In the genomic region with DNA sequence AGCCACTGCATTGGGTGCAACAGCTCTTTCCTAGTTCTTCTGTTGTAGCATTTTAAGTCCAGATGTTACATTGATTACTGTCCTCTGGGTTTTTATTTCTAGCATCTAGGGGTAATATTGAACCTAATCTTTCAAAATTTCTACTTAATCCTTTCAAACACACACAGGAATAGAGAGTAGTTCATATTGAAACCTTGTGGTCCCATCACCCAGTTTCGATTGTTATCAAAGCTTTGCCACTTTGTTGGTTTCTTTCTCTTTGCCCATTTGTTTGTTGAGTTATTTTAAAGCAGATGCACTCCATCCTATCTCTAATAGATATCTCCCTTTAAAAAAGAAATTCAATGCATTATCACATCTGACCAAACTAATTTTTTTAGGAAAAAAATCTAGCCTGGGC, we compare ENCODE assay signal across 15 cellular contexts.
DNase-seq lines count a peak whose midpoint lies in the region; ATAC-seq and FAIRE-seq lines count a peak whose summit lies in the region.
"Had no signal": no experiment of that assay in that cellular context is flagged by ENCODE, and none has a peak within 500 bp of the region (broad histone marks: within the 10 kb centered on the region; RNA-seq: fewer than 3 reads in every experiment).

No MANE protein-coding gene starts in this region.

- H3K27ac Mint-ChIP-seq in activated T-cell treated with anti-CD3 and anti-CD28 coated beads, Interleukin-2, amount 50 U/mL, for 72 hours = peak overlapping the region; percentile 95
- H3K27ac Mint-ChIP-seq in activated naive CD4-positive, alpha-beta T cell treated with anti-CD3 and anti-CD28 coated beads, Interleukin-2, amount 50 U/mL, for 72 hours = peak overlapping the region; percentile 83 to 90
- peak overlapping the region; percentile 78 for H3K27ac Mint-ChIP-seq in stimulated activated naive CD8-positive, alpha-beta T cell treated with anti-CD3 and anti-CD28 coated beads, Interleukin-15, Interleukin-2, amounts not matched to agents 100 ng/mL and 50 ng/mL, for 24 hours

- H3K4me3 Mint-ChIP-seq in activated T-cell treated with anti-CD3 and anti-CD28 coated beads, Interleukin-2, amount 50 U/mL, for 72 hours = peak overlapping the region in 1 of 2 donors; percentile 80
- H3K4me3 Mint-ChIP-seq in stimulated activated naive CD8-positive, alpha-beta T cell treated with anti-CD3 and anti-CD28 coated beads, Interleukin-15, Interleukin-2, amounts not matched to agents 100 ng/mL and 50 ng/mL, for 24 hours = peak overlapping the region; percentile 39

- ATAC-seq in activated T-cell treated with anti-CD3 and anti-CD28 coated beads, Interleukin-2, amount 50 U/mL, for 72 hours (replicated peaks in 1 of 2) = no peak
- ATAC-seq in activated naive CD4-positive, alpha-beta T cell treated with anti-CD3 and anti-CD28 coated beads, Interleukin-2, amount 50 U/mL, for 72 hours = peak in 1 of 2 donors; percentile 61

- H3K4me1 Mint-ChIP-seq in activated T-cell treated with anti-CD3 and anti-CD28 coated beads, Interleukin-2, amount 50 U/mL, for 72 hours (ENCODE audit: low read depth) = no peaks in the 10 kb centered on the region
- H3K4me1 Mint-ChIP-seq in stimulated activated naive CD8-positive, alpha-beta T cell treated with anti-CD3 and anti-CD28 coated beads, Interleukin-15, Interleukin-2, amounts not matched to agents 100 ng/mL and 50 ng/mL, for 24 hours (ENCODE audit: low read depth) = peaks cover 67% of the 10 kb centered on the region

- peaks cover 0 to 14% of the 10 kb centered on the region in 2 donors for H3K36me3 Mint-ChIP-seq in activated T-cell treated with anti-CD3 and anti-CD28 coated beads, Interleukin-2, amount 50 U/mL, for 72 hours (ENCODE audit: insufficient read depth in 2 of 2)
- peaks cover 16 to 50% of the 10 kb centered on the region in 2 donors for H3K36me3 Mint-ChIP-seq in activated naive CD4-positive, alpha-beta T cell treated with anti-CD3 and anti-CD28 coated beads, Interleukin-2, amount 50 U/mL, for 72 hours
- peaks cover 57% of the 10 kb centered on the region for H3K36me3 Mint-ChIP-seq in stimulated activated naive CD8-positive, alpha-beta T cell treated with anti-CD3 and anti-CD28 coated beads, Interleukin-15, Interleukin-2, amounts not matched to agents 100 ng/mL and 50 ng/mL, for 24 hours (ENCODE audit: low read depth)

- DNase-seq in activated T-cell treated with anti-CD3 and anti-CD28 coated beads, Interleukin-2, amount 50 U/mL, for 72 hours = no peak
- DNase-seq in activated T-cell treated with anti-CD3 and anti-CD28 coated beads, Interleukin-2, amount 50 U/mL, for 1 hour = no peak
- no peak for DNase-seq in GM19239 (ENCODE audit: insufficient read length, low spot score)
- no peak for DNase-seq in activated naive CD4-positive, alpha-beta T cell treated with anti-CD3 and anti-CD28 coated beads, Interleukin-2, amount 50 U/mL, for 72 hours (ENCODE audit: low spot score in 2 of 2)
- DNase-seq in D341Med (ENCODE audit: low spot score) = no peak
- no peak for DNase-seq in DMS53 (lab: John Stamatoyannopoulos, UW)
- DNase-seq: AML-193, GF-D8, GM23248, NCI-H1417, NCI-H1930, NCI-H2171, NCI-H774, PC-9 had no signal

- H3K9me3 Mint-ChIP-seq in activated T-cell treated with anti-CD3 and anti-CD28 coated beads, Interleukin-2, amount 50 U/mL, for 72 hours = no peaks in the 10 kb centered on the region
- no peaks in the 10 kb centered on the region for H3K9me3 Mint-ChIP-seq in activated naive CD4-positive, alpha-beta T cell treated with anti-CD3 and anti-CD28 coated beads, Interleukin-2, amount 50 U/mL, for 72 hours
- no peaks in the 10 kb centered on the region for H3K9me3 Mint-ChIP-seq in stimulated activated naive CD8-positive, alpha-beta T cell treated with anti-CD3 and anti-CD28 coated beads, Interleukin-15, Interleukin-2, amounts not matched to agents 100 ng/mL and 50 ng/mL, for 24 hours

- H3K27me3 Mint-ChIP-seq in activated T-cell treated with anti-CD3 and anti-CD28 coated beads, Interleukin-2, amount 50 U/mL, for 72 hours (ENCODE audit: low read depth) = no peaks in the 10 kb centered on the region
- no peaks in the 10 kb centered on the region for H3K27me3 Mint-ChIP-seq in stimulated activated naive CD8-positive, alpha-beta T cell treated with anti-CD3 and anti-CD28 coated beads, Interleukin-15, Interleukin-2, amounts not matched to agents 100 ng/mL and 50 ng/mL, for 24 hours

- peak; percentile 53 for FAIRE-seq in GM19239 (lab: Jason Lieb, UNC)
